In genomic region chr6:14786008-14786407, GRCh38 we compare ENCODE assay signal across 1 cellular context.
TF ChIP-seq lines count a peak whose summit lies in the region.

No MANE protein-coding gene starts in this region.

TF ChIP-seq in WTC11, 78 proteins besides CTCF, POLR2A, EP300 and RAD21 (continued from another document):
- peak; percentile 91 for TF ChIP-seq ZNF121 (CRISPR knock-in tag; IDR thresholded peaks at IDR 0.05)
TF ChIP-seq in WTC11: peak in this region for 1.
